In genomic region chr6:89347825-89348224, GRCh38 we compare ENCODE assay signal across 13 cellular contexts. TPM values are rescaled to one million over a fixed set of nuclear protein-coding genes. Genes with fewer than 3 reads are reported as not detected.
DNase-seq lines count a peak whose midpoint lies in the region; ATAC-seq, FAIRE-seq and TF ChIP-seq lines count a peak whose summit lies in the region.
"Had no signal": no experiment of that assay in that cellular context is flagged by ENCODE, and none has a peak within 500 bp of the region (broad histone marks: within the 10 kb centered on the region; RNA-seq: fewer than 3 reads in every experiment).

No MANE protein-coding gene starts in this region.

- TF ChIP-seq CTCF in KMS-11 (conservative IDR thresholded peaks at IDR 0.05; ENCODE audit: low read depth, low read length) (no peak), K562 (IDR thresholded peaks at IDR 0.05 in 2 of 3, conservative IDR thresholded peaks at IDR 0.05 in 1 of 3; ENCODE audit: insufficient read depth in 2 of 3, low read depth in 1 of 3, low read length in 3 of 3) (no peak)

- intact Hi-C loops in CD4-positive, alpha-beta memory T cell (cut with micrococcal nuclease), result no loop called here
- intact Hi-C loops in K562 (cut with micrococcal nuclease), result no loop called here

- H3K27me3 ChIP-seq in CD4-positive, alpha-beta memory T cell (ENCODE audit: insufficient read depth, low read length), result no peaks in the 10 kb centered on the region
- H3K27me3 ChIP-seq in KMS-11 (ENCODE audit: insufficient read depth, low read depth) (no peaks in the 10 kb centered on the region), K562 (ENCODE audit: control insufficient read depth in 2 of 2, insufficient read depth in 2 of 2, low read length in 2 of 2) (no peaks in the 10 kb centered on the region), mesendoderm (ENCODE audit: insufficient read depth, low read length, poor library complexity) (no peaks in the 10 kb centered on the region)
- H3K27me3 ChIP-seq: SJCRH30 had no signal

- peaks cover 0 to 10% of the 10 kb centered on the region in 2 donors for H3K36me3 Mint-ChIP-seq in CD4-positive, alpha-beta memory T cell

- no TSS peak for BruUV-seq in K562 (replicated peaks; lab: Mats Ljungman, UMichigan)

- H3K79me1 ChIP-seq in mesendoderm (ENCODE audit: low read length), result peaks cover 10% of the 10 kb centered on the region

- H2AFZ ChIP-seq in KMS-11 (ENCODE audit: low read depth) (no peak overlapping the region), K562 (ENCODE audit: low read depth, low read length) (no peak overlapping the region)

- ATAC-seq in K562, result no peak
- ATAC-seq in GM18517 (IDR thresholded peaks at IDR 0.05; ENCODE audit: unreplicated experiment), result no peak
- no peak for ATAC-seq in GM21515 (IDR thresholded peaks at IDR 0.05; ENCODE audit: unreplicated experiment)

- H3K36me3 ChIP-seq in CD4-positive, alpha-beta memory T cell (ENCODE audit: insufficient read depth, low read length), result no peaks in the 10 kb centered on the region
- no peaks in the 10 kb centered on the region; the same call in 1 of the 2 replicates for H3K36me3 ChIP-seq in KMS-11 (ENCODE audit: insufficient read depth)
- no peaks in the 10 kb centered on the region for H3K36me3 ChIP-seq in K562 (ENCODE audit: control insufficient read depth, insufficient read depth, low read length)
- H3K36me3 ChIP-seq in mesendoderm (ENCODE audit: control insufficient read depth, insufficient read depth, low read length), result no peaks in the 10 kb centered on the region
- H3K36me3 ChIP-seq: SJCRH30 had no signal

- no peak overlapping the region for H3K23ac ChIP-seq in mesendoderm (ENCODE audit: low read length)

- POLR2A ChIA-PET in CD4-positive, alpha-beta memory T cell (lab: Charles Lee; ENCODE audit: partially characterized antibody), result interaction anchor here (1.0 to 11.3 kb wide), 5 partner anchors 10 to 265 kb away, joined by 3 to 157 read pairs (median 6); partner anchors contain the start of genes PM20D2 and PNRC1
- POLR2A ChIA-PET in K562 (lab: Yijun Ruan, JAX), result interaction anchor here (1.2 to 2.3 kb wide), 2 partner anchors 9 to 10 kb away, joined by 6 to 10 read pairs; no protein-coding TSS in a partner anchor

- no peak overlapping the region for H3K27ac ChIP-seq in CD4-positive, alpha-beta memory T cell (ENCODE audit: low read depth, low read length)
- peak overlapping the region; percentile 16; the same call in 1 of the 2 replicates for H3K27ac ChIP-seq in KMS-11
- H3K27ac ChIP-seq in K562 (ENCODE audit: extremely low read depth, low read depth, low read length), result no peak overlapping the region
- peak overlapping the region; percentile 59 for H3K27ac ChIP-seq in mesendoderm (ENCODE audit: low read depth, low read length)
- H3K27ac ChIP-seq: SJCRH30 had no signal

- FAIRE-seq in K562 (lab: Jason Lieb, UNC), result no peak
- FAIRE-seq: H1, urothelium cell line had no signal

- peaks cover 98% of the 10 kb centered on the region for H3K79me2 ChIP-seq in KMS-11 (ENCODE audit: insufficient read depth, low read depth)
- H3K79me2 ChIP-seq in K562 (ENCODE audit: control insufficient read depth, insufficient read depth, low read length), result peaks cover 69% of the 10 kb centered on the region
- peaks cover 33% of the 10 kb centered on the region for H3K79me2 ChIP-seq in mesendoderm (ENCODE audit: control insufficient read depth, insufficient read depth, low read length)

- peak overlapping the region; percentile 28 for H3K18ac ChIP-seq in mesendoderm (ENCODE audit: low read length)

- H3K9me3 Mint-ChIP-seq in CD4-positive, alpha-beta memory T cell, result no peaks in the 10 kb centered on the region

- H2AK5ac ChIP-seq in mesendoderm (ENCODE audit: low read length), result no peak overlapping the region

- H2BK15ac ChIP-seq in mesendoderm (replicated peaks; ENCODE audit: low read depth), result no peak overlapping the region

- peak overlapping the region; percentile 2 to 88 (median 70) for H3K27ac Mint-ChIP-seq in CD4-positive, alpha-beta memory T cell

- no peak overlapping the region for H3K4me3 ChIP-seq in CD4-positive, alpha-beta memory T cell (ENCODE audit: low read length in 2 of 2)
- H3K4me3 ChIP-seq in KMS-11 (IDR thresholded peaks at IDR 0.05; ENCODE audit: insufficient read depth, low read depth, low read length) (no peak overlapping the region), K562 (no peak overlapping the region), mesendoderm (ENCODE audit: low read length) (no peak overlapping the region)
- H3K4me3 ChIP-seq: SJCRH30 had no signal

- CTCF ChIA-PET in CD4-positive, alpha-beta memory T cell (lab: Charles Lee; ENCODE audit: partially characterized antibody), result interaction anchor here (1.0 to 8.9 kb wide), 4 partner anchors 9 to 25 kb away, joined by 5 to 79 read pairs (median 6); no protein-coding TSS in a partner anchor
- CTCF ChIA-PET in K562 (lab: Yijun Ruan, JAX; ENCODE audit: low intra/inter-chr PET ratio), result no interaction called here

- no peak overlapping the region; the same call in 1 of the 2 replicates for H3K9ac ChIP-seq in KMS-11
- no peak overlapping the region for H3K9ac ChIP-seq in K562 (ENCODE audit: insufficient read depth in 1 of 2, low read depth in 2 of 2, low read length in 2 of 2)
- H3K9ac ChIP-seq in mesendoderm (ENCODE audit: low read length), result no peak overlapping the region

- in situ Hi-C loops in K562 (cut with MboI), result no loop called here

- peak overlapping the region; percentile 72 for H3K4ac ChIP-seq in mesendoderm (ENCODE audit: low read depth, low read length)

- H2BK5ac ChIP-seq in mesendoderm (ENCODE audit: low read length), result no peak overlapping the region

- no peak overlapping the region for H2BK120ac ChIP-seq in mesendoderm (ENCODE audit: low read depth, low read length)

- no peaks in the 10 kb centered on the region for H3K9me3 ChIP-seq in CD4-positive, alpha-beta memory T cell (ENCODE audit: control insufficient read depth in 1 of 2, low read length in 2 of 2)
- no peaks in the 10 kb centered on the region for H3K9me3 ChIP-seq in K562 (replicated peaks; ENCODE audit: control insufficient read depth, insufficient read depth, low read depth, low read length)
- H3K9me3 ChIP-seq: SJCRH30 had no signal

- no peak overlapping the region for H4K5ac ChIP-seq in mesendoderm (ENCODE audit: low read length)

- H3K9me1 ChIP-seq in K562 (ENCODE audit: control insufficient read depth, insufficient read depth, low read length), result no peaks in the 10 kb centered on the region

- no peak for TF ChIP-seq RAD21 in K562 (CRISPR knock-in tag; conservative IDR thresholded peaks at IDR 0.05 in 1 of 2, IDR thresholded peaks at IDR 0.05 in 1 of 2)

- H3K4me2 ChIP-seq in KMS-11, result peak overlapping the region; percentile 75; the same call in 1 of the 2 replicates
- H3K4me2 ChIP-seq in K562 (ENCODE audit: insufficient read depth, low read length), result no peak overlapping the region; the same call in 1 of the 2 replicates
- no peak overlapping the region for H3K4me2 ChIP-seq in mesendoderm (ENCODE audit: low read length)

- peak overlapping the region; percentile 11 for H3K56ac ChIP-seq in mesendoderm (ENCODE audit: low read length)

- H3K4me1 ChIP-seq in CD4-positive, alpha-beta memory T cell (ENCODE audit: insufficient read depth, low read length), result peaks cover 43% of the 10 kb centered on the region
- H3K4me1 ChIP-seq in KMS-11 (ENCODE audit: low read depth, poor library complexity, severe bottlenecking), result peaks cover 73% of the 10 kb centered on the region
- H3K4me1 ChIP-seq in K562 (replicated peaks in 1 of 2; ENCODE audit: control insufficient read depth in 2 of 2, insufficient read depth in 2 of 2, low read length in 2 of 2), result peaks cover 13 to 18% of the 10 kb centered on the region in 2 experiments
- peaks cover 10% of the 10 kb centered on the region for H3K4me1 ChIP-seq in mesendoderm (ENCODE audit: control insufficient read depth, low read depth, low read length)
- H3K4me1 ChIP-seq: SJCRH30 had no signal

- WGBS in K562 (ENCODE audit: insufficient coverage, low coverage, missing lambda C conversion rate), result 43% methylated on average over 2 of the region's 2 CpGs
- WGBS in mesendoderm (ENCODE audit: extremely low coverage, insufficient coverage, low lambda C conversion rate), result no CpG with 5 or more reads among the region's 2 CpGs

- H4K8ac ChIP-seq in mesendoderm (ENCODE audit: low read depth, low read length), result no peak overlapping the region

- peaks cover 48 to 73% (median 60%) of the 10 kb centered on the region in 4 donors for H3K4me1 Mint-ChIP-seq in CD4-positive, alpha-beta memory T cell

- DNase-seq in CD4-positive, alpha-beta memory T cell, result no peak
- no peak for DNase-seq in K562 (ENCODE audit: extremely low read depth in 1 of 4, low spot score in 3 of 4)
- no peak for DNase-seq in mesendoderm
- no peak for DNase-seq in GM19240 (ENCODE audit: insufficient read length, low spot score)
- DNase-seq in NCI-H187 (lab: John Stamatoyannopoulos, UW), result no peak
- DNase-seq: caudate nucleus, NCI-H1436, SJCRH30 had no signal

- H3K27me3 Mint-ChIP-seq in CD4-positive, alpha-beta memory T cell, result no peaks in the 10 kb centered on the region

- H3K4me3 Mint-ChIP-seq in CD4-positive, alpha-beta memory T cell, result no peak overlapping the region

- TF ChIP-seq EP300 in K562 (IDR thresholded peaks at IDR 0.05; ENCODE audit: low read length), result no peak

- no peak for TF ChIP-seq POLR2A in K562 (conservative IDR thresholded peaks at IDR 0.05)

- H4K20me1 ChIP-seq in KMS-11 (ENCODE audit: insufficient read depth) (peaks cover 16% of the 10 kb centered on the region; the same call in 1 of the 2 replicates), K562 (replicated peaks; ENCODE audit: control insufficient read depth, insufficient read depth, low read length) (no peaks in the 10 kb centered on the region; the same call in 1 of the 2 replicates)

RNA-seq across cellular contexts. Expression of gene UBE2J1, which starts 4.7 kb away (rescaled TPM):
- 10 to 100 TPM; 21.9 to 22.6 TPM for total RNA-seq in CD4-positive, alpha-beta memory T cell
- polyA plus RNA-seq in CD4-positive, alpha-beta memory T cell, result 10 to 100 TPM; 34.1 to 53.8 TPM
- total RNA-seq in K562 (2011; cell fraction: chromatin; rRNA removed; ENCODE audit: low replicate concordance), result 4.2 and 10.1 TPM in 2 replicates
- total RNA-seq in K562 (2011; cell fraction: nucleolus; rRNA removed), result 3.0 and 3.3 TPM in 2 replicates
- 6.1 and 12.7 TPM in 2 replicates for total RNA-seq in K562 (2011; cell fraction: nucleoplasm; rRNA removed)
- 19.6 and 19.7 TPM in 2 replicates for total RNA-seq in K562 (2014; rRNA removed)
- 27.2 and 30.0 TPM in 2 replicates for total RNA-seq in K562 (2014; rRNA removed; fragmentation: Illumina TruSeq; extraction: Trizol)
- 25.8 and 28.5 TPM in 2 replicates for total RNA-seq in K562 (2015; rRNA removed; fragmentation: Illumina TruSeq; extraction: Trizol)
- 22.0 and 22.4 TPM in 2 replicates for total RNA-seq in K562 (2021)
- 25.8 and 32.6 TPM in 2 replicates for polyA plus RNA-seq in K562 (2011; rRNA removed)
- polyA plus RNA-seq in K562 (2011; cell fraction: cytosol; rRNA removed), result 11.5 and 16.4 TPM in 2 replicates
- 6.1 and 7.8 TPM in 2 replicates for polyA plus RNA-seq in K562 (2011; cell fraction: nucleus; rRNA removed)
- polyA plus RNA-seq in K562 (2012), result 19.3 and 26.0 TPM in 2 replicates
- polyA plus RNA-seq in K562 (2014; fragmentation: Illumina TruSeq; extraction: Trizol), result 24.6 and 28.9 TPM in 2 replicates
- polyA plus RNA-seq in K562 (2014; fragmentation: Nextera tagmentation; extraction: Ambion mirVana), result 10 to 100 TPM; 11.6 to 14.9 TPM
- polyA plus RNA-seq in K562 (2014; rRNA removed), result 18.8 and 20.6 TPM in 2 replicates
- polyA minus RNA-seq in K562 (2011; rRNA and poly(A)+ RNA removed), result 34.0 and 34.2 TPM in 2 replicates
- polyA minus RNA-seq in K562 (2011; cell fraction: cytosol; rRNA and poly(A)+ RNA removed), result 12.6 and 13.2 TPM in 2 replicates
- 3.6 and 7.0 TPM in 2 replicates for polyA minus RNA-seq in K562 (2011; cell fraction: nucleus; rRNA and poly(A)+ RNA removed)
- 34.6 TPM for polyA plus RNA-seq in mesendoderm (2013, experiment 1 of 2)
- polyA plus RNA-seq in mesendoderm (2013, experiment 2 of 2), result 35.3 TPM

RNA-seq across cellular contexts. Expression of gene GABRR2, which starts 32.7 kb away (rescaled TPM):
- total RNA-seq in CD4-positive, alpha-beta memory T cell, result 1 to 10 TPM; 1.2 to 1.7 TPM
- under 1 TPM in 1 of 2 donors, not detected in 1; 0.10 TPM for polyA plus RNA-seq in CD4-positive, alpha-beta memory T cell
- 0.23 and 0.56 TPM in 2 replicates for total RNA-seq in K562 (2011; cell fraction: chromatin; rRNA removed; ENCODE audit: low replicate concordance)
- total RNA-seq in K562 (2011; cell fraction: nucleolus; rRNA removed), result not detected in 2 replicates
- total RNA-seq in K562 (2011; cell fraction: nucleoplasm; rRNA removed), result not detected in 2 replicates
- not detected in 2 replicates for total RNA-seq in K562 (2014; rRNA removed)
- total RNA-seq in K562 (2014; rRNA removed; fragmentation: Illumina TruSeq; extraction: Trizol), result not detected in 2 replicates
- not detected in 2 replicates for total RNA-seq in K562 (2015; rRNA removed; fragmentation: Illumina TruSeq; extraction: Trizol)
- not detected in 2 replicates for total RNA-seq in K562 (2021)
- 0.10 and 0.18 TPM in 2 replicates for polyA plus RNA-seq in K562 (2011; rRNA removed)
- polyA plus RNA-seq in K562 (2011; cell fraction: cytosol; rRNA removed), result not detected in 2 replicates
- 0.60 and 1.1 TPM in 2 replicates for polyA plus RNA-seq in K562 (2011; cell fraction: nucleus; rRNA removed)
- 0.04 and 0.06 TPM in 2 replicates for polyA plus RNA-seq in K562 (2012)
- polyA plus RNA-seq in K562 (2014; fragmentation: Illumina TruSeq; extraction: Trizol), result 0.13 TPM in 1 of 2 replicates, not detected in the other
- not detected for polyA plus RNA-seq in K562 (2014; fragmentation: Nextera tagmentation; extraction: Ambion mirVana)
- 0.09 TPM in 1 of 2 replicates, not detected in the other for polyA plus RNA-seq in K562 (2014; rRNA removed)
- not detected in 2 replicates for polyA minus RNA-seq in K562 (2011; rRNA and poly(A)+ RNA removed)
- not detected in 2 replicates for polyA minus RNA-seq in K562 (2011; cell fraction: cytosol; rRNA and poly(A)+ RNA removed)
- 0.22 TPM in 1 of 2 replicates, not detected in the other for polyA minus RNA-seq in K562 (2011; cell fraction: nucleus; rRNA and poly(A)+ RNA removed)
- polyA plus RNA-seq in mesendoderm (2013, experiment 1 of 2), result 0.04 TPM
- 0.03 TPM for polyA plus RNA-seq in mesendoderm (2013, experiment 2 of 2)
- total RNA-seq: H1 had no signal
- polyA plus RNA-seq: H1 had no signal

Comparison
In these comparisons a context has a peak if more than half of its experiments do, and no peak if none do; other contexts are left out.
1. H3K27ac ChIP-seq: peak in KMS-11 (single experiment) and mesendoderm (single experiment); none in CD4-positive, alpha-beta memory T cell (single experiment) and K562 (single experiment).